ENCODE assay signal across 1 cellular context in genomic region chr22:37241351-37242142, GRCh38.
TF ChIP-seq lines count a peak whose summit lies in the region.

No MANE protein-coding gene starts in this region.

TF ChIP-seq in K562, 482 proteins besides CTCF, POLR2A, EP300 and RAD21:
- no peak for TF ChIP-seq FOXK1 (CRISPR knock-in tag; IDR thresholded peaks at IDR 0.05; ENCODE audit: borderline replicate concordance)
- no peak for TF ChIP-seq ZNF696 (CRISPR knock-in tag; conservative IDR thresholded peaks at IDR 0.05)
- TF ChIP-seq POLR2G (IDR thresholded peaks at IDR 0.05; ENCODE audit: low read depth, low read length), result peak; percentile 41; the same call in 1 of the 2 replicates
